Comparison of ENCODE assay signal across 20 cellular contexts in the genomic region with DNA sequence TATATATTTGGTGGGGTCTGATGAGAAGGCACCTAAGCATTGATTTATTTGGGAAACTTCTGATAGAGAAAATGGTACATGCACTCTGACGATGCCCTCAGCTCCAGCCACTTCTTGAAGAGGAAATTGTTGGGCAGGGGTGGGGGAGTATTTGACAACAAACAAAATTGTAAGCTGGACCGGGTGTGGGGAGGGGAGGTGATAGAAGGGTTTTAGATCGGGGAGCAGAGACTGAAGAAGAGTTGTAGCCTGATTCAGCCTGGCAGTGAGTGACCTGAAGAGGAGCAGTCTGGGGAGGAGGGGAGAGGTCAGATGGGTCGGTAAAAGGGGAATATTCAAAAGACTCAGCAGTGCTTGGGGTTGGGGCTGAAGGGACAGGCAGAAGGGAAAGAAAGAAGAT.
"Had no signal": no experiment of that assay in that cellular context is flagged by ENCODE, and none has a peak within 500 bp of the region (broad histone marks: within the 10 kb centered on the region; RNA-seq: fewer than 3 reads in every experiment).

No MANE protein-coding gene starts in this region.

- DNase-seq: cortex of kidney; effector memory CD8-positive, alpha-beta T cell; foreskin fibroblast; gastrocnemius medialis; kidney; left cardiac atrium; left lung; mesenchymal stem cell; natural killer cell; occipital lobe; sigmoid colon; stimulated activated CD4-positive, alpha-beta T cell treated with anti-CD3 and anti-CD28 coated beads, Interleukin-2, amount 100 ng/mL, for 24 hours; stimulated activated CD4-positive, alpha-beta T cell treated with anti-CD3 and anti-CD28 coated beads, Interleukin-4, amount 100 ng/mL, for 24 hours; stimulated activated naive CD4-positive, alpha-beta T cell treated with Interleukin-2 at 50 U/mL for 16 hours; stomach; thyroid gland; trophoblast cell had no signal

- H3K9ac ChIP-seq: parathyroid adenoma had no signal

- H3K27ac ChIP-seq: gastrocnemius medialis, left lung, parathyroid adenoma, sigmoid colon, stomach, thyroid gland had no signal

- H2AFZ ChIP-seq: parathyroid adenoma had no signal

- H3K4me3 ChIP-seq: gastrocnemius medialis, left lung, sigmoid colon, stomach, thyroid gland had no signal

- H3K79me2 ChIP-seq: parathyroid adenoma had no signal

- FAIRE-seq: endometrium, kidney had no signal

- H3K9me3 ChIP-seq: gastrocnemius medialis, thyroid gland had no signal

- H3K36me3 ChIP-seq: gastrocnemius medialis, left lung, sigmoid colon, stomach, thyroid gland had no signal

- ATAC-seq: effector memory CD8-positive, alpha-beta T cell; gastrocnemius medialis; left cardiac atrium; left lung; natural killer cell; stimulated activated effector memory CD8-positive, alpha-beta T cell treated with anti-CD3 and anti-CD28 coated beads, Interleukin-12 subunit alpha, Interleukin-12 subunit beta, amount 100 ng/mL, for 72 hours had no signal

- H3K27me3 ChIP-seq: gastrocnemius medialis, left lung, sigmoid colon, stomach, thyroid gland had no signal

- H3K4me1 ChIP-seq: gastrocnemius medialis, left lung, parathyroid adenoma, sigmoid colon, stomach, thyroid gland had no signal
